35 cellular contexts compared by ENCODE assay signal in the genomic region with DNA sequence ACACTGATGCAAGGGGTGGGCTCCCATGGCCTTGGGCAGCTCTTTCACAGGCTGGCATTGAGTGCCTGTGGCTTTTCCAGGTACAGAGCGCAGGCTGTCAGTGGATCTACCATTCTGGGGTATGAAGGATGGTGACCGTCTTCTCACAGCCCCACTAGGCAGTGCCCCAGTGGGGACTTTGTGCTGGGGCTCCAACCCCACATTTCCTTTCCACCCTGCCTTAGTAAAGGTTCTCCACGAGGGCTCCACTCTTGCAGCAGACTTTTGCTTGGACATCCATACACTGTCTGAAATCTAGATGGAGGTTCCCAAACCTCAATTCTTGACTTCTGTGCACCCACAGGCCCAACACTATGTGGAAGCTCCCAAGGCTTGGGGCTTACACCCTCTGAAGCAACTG.
DNase-seq lines count a peak whose midpoint lies in the region; ATAC-seq, FAIRE-seq and TF ChIP-seq lines count a peak whose summit lies in the region.
"Had no signal": no experiment of that assay in that cellular context is flagged by ENCODE, and none has a peak within 500 bp of the region (broad histone marks: within the 10 kb centered on the region; RNA-seq: fewer than 3 reads in every experiment).

No MANE protein-coding gene starts in this region.

- no peak for TF ChIP-seq CTCF in K562 (IDR thresholded peaks at IDR 0.05 in 2 of 3, conservative IDR thresholded peaks at IDR 0.05 in 1 of 3; ENCODE audit: insufficient read depth in 2 of 3, low read depth in 1 of 3, low read length in 3 of 3)
- TF ChIP-seq CTCF in esophagus muscularis mucosa (IDR thresholded peaks at IDR 0.05), result no peak
- TF ChIP-seq CTCF in foreskin keratinocyte (conservative IDR thresholded peaks at IDR 0.05), result no peak
- TF ChIP-seq CTCF in upper lobe of right lung (IDR thresholded peaks at IDR 0.05), result no peak

- H3K9me1 ChIP-seq in K562 (ENCODE audit: control insufficient read depth, insufficient read depth, low read length), result no peaks in the 10 kb centered on the region

- H3K27me3 ChIP-seq in K562 (ENCODE audit: control insufficient read depth in 2 of 2, insufficient read depth in 2 of 2, low read length in 2 of 2) (no peaks in the 10 kb centered on the region), esophagus muscularis mucosa (no peaks in the 10 kb centered on the region), foreskin keratinocyte (no peaks in the 10 kb centered on the region), upper lobe of right lung (no peaks in the 10 kb centered on the region)
- H3K27me3 ChIP-seq: BE2C; BLaER1; BLaER1 treated with 17β-estradiol and CSF1 and Interleukin-3, amounts not matched to agents 10 nM and 100 nM had no signal

- H3K9me3 ChIP-seq in K562 (replicated peaks; ENCODE audit: control insufficient read depth, insufficient read depth, low read depth, low read length) (no peaks in the 10 kb centered on the region), esophagus muscularis mucosa (peaks cover 0 to 9% (median 4%) of the 10 kb centered on the region in 4 donors), upper lobe of right lung (no peaks in the 10 kb centered on the region)
- H3K9me3 ChIP-seq: BE2C, Caco-2 had no signal

- no peak for FAIRE-seq in K562 (lab: Jason Lieb, UNC)
- FAIRE-seq: A204.1, A549, D721Med had no signal

- no peak overlapping the region for H3K4me2 ChIP-seq in K562 (ENCODE audit: insufficient read depth, low read length)
- H3K4me2 ChIP-seq: A549; BLaER1; BLaER1 treated with 17β-estradiol and CSF1 and Interleukin-3, amounts not matched to agents 10 nM and 100 nM had no signal

- in situ Hi-C loops in K562 (cut with MboI), result no loop called here

- no peak overlapping the region for H2AFZ ChIP-seq in K562 (ENCODE audit: low read depth, low read length)

- no peaks in the 10 kb centered on the region for H4K20me1 ChIP-seq in K562 (replicated peaks; ENCODE audit: control insufficient read depth, insufficient read depth, low read length)
- H4K20me1 ChIP-seq: BLaER1; BLaER1 treated with 17β-estradiol and CSF1 and Interleukin-3, amounts not matched to agents 10 nM and 100 nM had no signal

- intact Hi-C loops in K562 (cut with micrococcal nuclease), result no loop called here
- intact Hi-C loops in esophagus muscularis mucosa (cut with DNase I), result no loop called here
- intact Hi-C loops in upper lobe of right lung (cut with DNase I), result no loop called here

- H3K27ac ChIP-seq in K562 (ENCODE audit: extremely low read depth, low read depth, low read length), result no peak overlapping the region
- H3K27ac ChIP-seq in epithelial cell of prostate, result peak overlapping the region; percentile 0
- H3K27ac ChIP-seq in esophagus muscularis mucosa (replicated peaks in 1 of 4), result no peak overlapping the region
- H3K27ac ChIP-seq in foreskin keratinocyte, result peak overlapping the region; percentile 90
- no peak overlapping the region for H3K27ac ChIP-seq in upper lobe of right lung
- H3K27ac ChIP-seq: 22Rv1; A549; BLaER1; BLaER1 treated with 17β-estradiol and CSF1 and Interleukin-3, amounts not matched to agents 10 nM and 100 nM; C4-2B had no signal

- CTCF ChIA-PET in K562 (lab: Yijun Ruan, JAX; ENCODE audit: low intra/inter-chr PET ratio), result no interaction called here

- TF ChIP-seq RAD21 in K562 (CRISPR knock-in tag; conservative IDR thresholded peaks at IDR 0.05 in 1 of 2, IDR thresholded peaks at IDR 0.05 in 1 of 2), result no peak

- H3K4me1 ChIP-seq in K562 (replicated peaks in 1 of 2; ENCODE audit: control insufficient read depth in 2 of 2, insufficient read depth in 2 of 2, low read length in 2 of 2), result no peaks in the 10 kb centered on the region
- no peaks in the 10 kb centered on the region for H3K4me1 ChIP-seq in esophagus muscularis mucosa
- H3K4me1 ChIP-seq in foreskin keratinocyte, result peaks cover 3% of the 10 kb centered on the region
- H3K4me1 ChIP-seq in upper lobe of right lung, result no peaks in the 10 kb centered on the region
- H3K4me1 ChIP-seq: A549, BE2C, BLaER1, Caco-2 had no signal

- no peaks in the 10 kb centered on the region for H3K79me2 ChIP-seq in K562 (ENCODE audit: control insufficient read depth, insufficient read depth, low read length)

- POLR2A ChIA-PET in K562 (lab: Yijun Ruan, JAX), result no interaction called here

- no TSS peak for BruUV-seq in K562 (replicated peaks; lab: Mats Ljungman, UMichigan)

- TF ChIP-seq POLR2A in K562 (conservative IDR thresholded peaks at IDR 0.05) (no peak), esophagus muscularis mucosa (IDR thresholded peaks at IDR 0.05; ENCODE audit: low read depth) (no peak)

- 2% methylated on average over 3 of the region's 3 CpGs for WGBS in K562 (ENCODE audit: insufficient coverage, low coverage, missing lambda C conversion rate)
- 93% methylated on average over 3 of the region's 3 CpGs for WGBS in esophagus muscularis mucosa

- H3K9ac ChIP-seq in K562 (ENCODE audit: insufficient read depth in 1 of 2, low read depth in 2 of 2, low read length in 2 of 2), result no peak overlapping the region
- H3K9ac ChIP-seq: BLaER1; BLaER1 treated with 17β-estradiol and CSF1 and Interleukin-3, amounts not matched to agents 10 nM and 100 nM had no signal

- TF ChIP-seq EP300 in K562 (IDR thresholded peaks at IDR 0.05; ENCODE audit: low read length), result no peak
- no peak for TF ChIP-seq EP300 in esophagus muscularis mucosa (IDR thresholded peaks at IDR 0.05)

- no peak for DNase-seq in K562 (ENCODE audit: extremely low read depth in 1 of 4, low spot score in 3 of 4)
- DNase-seq in epithelial cell of prostate (ENCODE audit: low read depth, low spot score), result no peak
- peak; percentile 53 for DNase-seq in esophagus muscularis mucosa (ENCODE audit: extremely low spot score)
- DNase-seq in foreskin keratinocyte, result no peak
- no peak for DNase-seq in NCI-H1930 (lab: John Stamatoyannopoulos, UW)
- DNase-seq in NCI-H2029 (lab: John Stamatoyannopoulos, UW), result no peak
- no peak for DNase-seq in left lobe of liver (ENCODE audit: low spot score)
- no peak for DNase-seq in upper lobe of right lung
- DNase-seq: 8988T; ACHN; AML-193; BE2C; C1 segment of cervical spinal cord; Caco-2; Calu3; CD4-positive, alpha-beta memory T cell; CD4-positive, alpha-beta T cell; CD4-positive, CD25-positive, alpha-beta regulatory T cell; CD8-positive, alpha-beta memory T cell; CD8-positive, alpha-beta T cell; COR-L47; DMS 273 treated with DMSO at 0.1 percent for 48 hours; DMS153; DMS53; DMS79; DMS79 treated with DMSO at 0.1 percent for 48 hours; DND-41; EL had no signal

- H3K36me3 ChIP-seq in K562 (ENCODE audit: control insufficient read depth, insufficient read depth, low read length) (no peaks in the 10 kb centered on the region), esophagus muscularis mucosa (no peaks in the 10 kb centered on the region), upper lobe of right lung (no peaks in the 10 kb centered on the region)
- H3K36me3 ChIP-seq: BE2C, BLaER1 had no signal

- H3K4me3 ChIP-seq in K562 (no peak overlapping the region), esophagus muscularis mucosa (no peak overlapping the region), upper lobe of right lung (no peak overlapping the region)
- H3K4me3 ChIP-seq: A549; BLaER1; BLaER1 treated with 17β-estradiol and CSF1 and Interleukin-3, amounts not matched to agents 10 nM and 100 nM had no signal

- ATAC-seq in K562 (no peak), foreskin keratinocyte (no peak), left lobe of liver (no peak), upper lobe of right lung (no peak)
- ATAC-seq: A549; CD8-positive, alpha-beta T cell had no signal

TF ChIP-seq in K562, 482 proteins besides CTCF, POLR2A, EP300 and RAD21:
- TF ChIP-seq, protein P1, sequence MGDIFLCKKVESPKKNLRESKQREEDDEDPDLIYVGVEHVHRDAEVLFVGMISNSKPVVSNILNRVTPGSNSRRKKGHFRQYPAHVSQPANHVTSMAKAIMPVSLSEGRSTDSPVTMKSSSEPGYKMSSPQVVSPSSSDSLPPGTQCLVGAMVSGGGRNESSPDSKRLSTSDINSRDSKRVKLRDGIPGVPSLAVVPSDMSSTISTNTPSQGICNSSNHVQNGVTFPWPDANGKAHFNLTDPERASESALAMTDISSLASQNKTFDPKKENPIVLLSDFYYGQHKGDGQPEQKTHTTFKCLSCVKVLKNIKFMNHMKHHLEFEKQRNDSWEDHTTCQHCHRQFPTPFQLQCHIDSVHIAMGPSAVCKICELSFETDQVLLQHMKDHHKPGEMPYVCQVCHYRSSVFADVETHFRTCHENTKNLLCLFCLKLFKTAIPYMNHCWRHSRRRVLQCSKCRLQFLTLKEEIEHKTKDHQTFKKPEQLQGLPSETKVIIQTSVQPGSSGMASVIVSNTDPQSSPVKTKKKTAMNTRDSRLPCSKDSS (IDR thresholded peaks at IDR 0.05; ENCODE audit: low read depth, partially characterized antibody), result peak; percentile 63
- TF ChIP-seq TRIM28 (IDR thresholded peaks at IDR 0.05) (peak; percentile 42; the same call in 1 of the 2 replicates), CBX3 (IDR thresholded peaks at IDR 0.05; ENCODE audit: borderline replicate concordance in 1 of 2, low read length in 2 of 2) (peak in 1 of 2 experiments; percentile 63; a peak in 2 of 3 replicates), RNF2 (IDR thresholded peaks at IDR 0.05) (no peak), ZFP36 (IDR thresholded peaks at IDR 0.05; ENCODE audit: low read depth, low read length, partially characterized antibody) (peak; percentile 45), ZNF445 (CRISPR knock-in tag; IDR thresholded peaks at IDR 0.05; ENCODE audit: low read depth) (peak; percentile 73; the same call in 1 of the 2 replicates), CBX5 (IDR thresholded peaks at IDR 0.05; ENCODE audit: borderline replicate concordance, low read depth) (peak; percentile 83; the same call in 1 of the 2 replicates)
- TF ChIP-seq, protein P2, sequence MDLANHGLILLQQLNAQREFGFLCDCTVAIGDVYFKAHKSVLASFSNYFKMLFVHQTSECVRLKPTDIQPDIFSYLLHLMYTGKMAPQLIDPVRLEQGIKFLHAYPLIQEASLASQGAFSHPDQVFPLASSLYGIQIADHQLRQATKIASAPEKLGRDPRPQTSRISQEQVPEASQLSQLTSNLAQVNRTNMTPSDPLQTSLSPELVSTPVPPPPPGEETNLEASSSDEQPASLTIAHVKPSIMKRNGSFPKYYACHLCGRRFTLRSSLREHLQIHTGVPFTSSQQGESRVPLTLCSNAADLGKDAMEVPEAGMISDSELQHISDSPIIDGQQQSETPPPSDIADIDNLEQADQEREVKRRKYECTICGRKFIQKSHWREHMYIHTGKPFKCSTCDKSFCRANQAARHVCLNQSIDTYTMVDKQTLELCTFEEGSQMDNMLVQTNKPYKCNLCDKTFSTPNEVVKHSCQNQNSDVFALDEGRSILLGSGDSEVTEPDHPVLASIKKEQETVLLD (IDR thresholded peaks at IDR 0.05), result no peak

Comparison
In these comparisons a context has a peak if more than half of its experiments do, and no peak if none do; other contexts are left out.
1. H3K27ac ChIP-seq: peak in epithelial cell of prostate (single experiment) and foreskin keratinocyte (single experiment); none in K562 (single experiment), esophagus muscularis mucosa (0 of 4) and upper lobe of right lung (single experiment).